ENCODE assay signal across 8 cellular contexts in genomic region chr12:121295746-121296617, GRCh38. TPM values are rescaled to one million over a fixed set of nuclear protein-coding genes. Genes with fewer than 3 reads are reported as not detected.
DNase-seq lines count a peak whose midpoint lies in the region; ATAC-seq and TF ChIP-seq lines count a peak whose summit lies in the region.

No MANE protein-coding gene starts in this region.

- ATAC-seq in GM19467 (IDR thresholded peaks at IDR 0.05; ENCODE audit: unreplicated experiment) = peak; percentile 6
- peak; percentile 37 to 39 for ATAC-seq in natural killer cell treated with Interleukin-12 subunit alpha and Interleukin-12 subunit beta and Interleukin-15 and Interleukin-18, amount 100 ng/mL, for 72 hours

- no peaks in the 10 kb centered on the region for H3K4me1 Mint-ChIP-seq in Caco-2 (ENCODE audit: low read depth, unreplicated experiment)
- peaks cover 6 to 11% of the 10 kb centered on the region in 2 donors for H3K4me1 Mint-ChIP-seq in natural killer cell treated with Interleukin-12 subunit alpha and Interleukin-12 subunit beta and Interleukin-15 and Interleukin-18, amount 100 ng/mL, for 72 hours (ENCODE audit: low read depth in 2 of 2)

- no peaks in the 10 kb centered on the region for H3K36me3 ChIP-seq in Caco-2 (ENCODE audit: control insufficient read depth, insufficient read depth, low read length)

- POLR2A ChIA-PET in Caco-2 (lab: Charles Lee) = interaction anchor here (0.5 to 1.0 kb wide), 8 partner anchors 28 to 604 kb away, joined by 3 to 9 read pairs (median 4); no protein-coding TSS in a partner anchor

- intact Hi-C loops in Caco-2 (cut with micrococcal nuclease; ENCODE audit: unreplicated experiment) = loop anchor here (2.0 kb wide), 1 partner anchor 69 kb away; no protein-coding TSS in a partner anchor

- peak; percentile 60 to 69 for DNase-seq in Caco-2
- peak; percentile 37 for DNase-seq in HK-2 (ENCODE audit: unreplicated experiment)
- DNase-seq in activated CD4-positive, CD25-positive, alpha-beta regulatory T cell treated with anti-CD3 and anti-CD28 coated beads, Interleukin-2, amount 50 U/mL, for 72 hours = peak; percentile 64
- DNase-seq in erythroblast (lab: John Stamatoyannopoulos, UW) = peak; percentile 57 to 62
- peak; percentile 62 for DNase-seq in natural killer cell treated with Interleukin-12 subunit alpha and Interleukin-12 subunit beta and Interleukin-15 and Interleukin-18, amount 100 ng/mL, for 72 hours (ENCODE audit: low spot score)
- no peak for DNase-seq in COLO829 (ENCODE audit: low spot score)
- no peak for DNase-seq in DMS79 (lab: John Stamatoyannopoulos, UW)

- H3K27me3 ChIP-seq in Caco-2 (replicated peaks; ENCODE audit: control insufficient read depth, insufficient read depth, low read length) = no peaks in the 10 kb centered on the region

- no peaks in the 10 kb centered on the region for H3K4me1 ChIP-seq in Caco-2

- CTCF ChIA-PET in Caco-2 (lab: Charles Lee) = interaction anchor here (0.6 to 1.0 kb wide), 4 partner anchors 39 to 1221 kb away, joined by 3 to 6 read pairs (median 4); no protein-coding TSS in a partner anchor

- H3K27ac Mint-ChIP-seq in Caco-2 (ENCODE audit: unreplicated experiment) = peak overlapping the region; percentile 72
- H3K27ac Mint-ChIP-seq in natural killer cell treated with Interleukin-12 subunit alpha and Interleukin-12 subunit beta and Interleukin-15 and Interleukin-18, amount 100 ng/mL, for 72 hours = peak overlapping the region; percentile 59 to 73

- no TSS peak for BruUV-seq in Caco-2 (replicated peaks; lab: Mats Ljungman, UMichigan)

- no peaks in the 10 kb centered on the region for H3K9me3 ChIP-seq in Caco-2

- H3K9me3 Mint-ChIP-seq in Caco-2 (ENCODE audit: unreplicated experiment) = no peaks in the 10 kb centered on the region
- no peaks in the 10 kb centered on the region for H3K9me3 Mint-ChIP-seq in natural killer cell treated with Interleukin-12 subunit alpha and Interleukin-12 subunit beta and Interleukin-15 and Interleukin-18, amount 100 ng/mL, for 72 hours

- peak overlapping the region; percentile 79 for H3K4me3 Mint-ChIP-seq in Caco-2 (ENCODE audit: unreplicated experiment)
- H3K4me3 Mint-ChIP-seq in natural killer cell treated with Interleukin-12 subunit alpha and Interleukin-12 subunit beta and Interleukin-15 and Interleukin-18, amount 100 ng/mL, for 72 hours = peak overlapping the region; percentile 85

- peaks cover 8% of the 10 kb centered on the region for H3K36me3 Mint-ChIP-seq in Caco-2 (ENCODE audit: insufficient read depth, unreplicated experiment)
- no peaks in the 10 kb centered on the region for H3K36me3 Mint-ChIP-seq in natural killer cell treated with Interleukin-12 subunit alpha and Interleukin-12 subunit beta and Interleukin-15 and Interleukin-18, amount 100 ng/mL, for 72 hours

- no peak for TF ChIP-seq CTCF in Caco-2 (IDR thresholded peaks at IDR 0.05; ENCODE audit: insufficient read depth in 1 of 2, low read depth in 1 of 2, low read length in 1 of 2, severe bottlenecking in 1 of 2, unreplicated experiment in 1 of 2)

- TF ChIP-seq POLR2A in erythroblast (IDR thresholded peaks at IDR 0.05; ENCODE audit: low read length) = no peak

- peak overlapping the region; percentile 95 for H3K4me3 ChIP-seq in Caco-2 (ENCODE audit: low read depth, low read length)

- H3K27me3 Mint-ChIP-seq in Caco-2 (ENCODE audit: insufficient read depth, unreplicated experiment) = no peaks in the 10 kb centered on the region
- no peaks in the 10 kb centered on the region for H3K27me3 Mint-ChIP-seq in natural killer cell treated with Interleukin-12 subunit alpha and Interleukin-12 subunit beta and Interleukin-15 and Interleukin-18, amount 100 ng/mL, for 72 hours

RNA-seq across cellular contexts. Expression of gene CAMKK2, which starts 0.5 kb away (rescaled TPM):
- total RNA-seq in Caco-2 (2022) = 26.9 and 31.0 TPM in 2 replicates
- 10 to 100 TPM; 24.7 to 48.4 TPM for total RNA-seq in natural killer cell treated with Interleukin-12 subunit alpha and Interleukin-12 subunit beta and Interleukin-15 and Interleukin-18, amount 100 ng/mL, for 72 hours

RNA-seq across cellular contexts. Expression of gene ANAPC5, which starts 56.2 kb away (rescaled TPM):
- total RNA-seq in Caco-2 (2022) = 106 and 115 TPM in 2 replicates
- 100 to 1,000 TPM; 130 to 229 TPM for total RNA-seq in natural killer cell treated with Interleukin-12 subunit alpha and Interleukin-12 subunit beta and Interleukin-15 and Interleukin-18, amount 100 ng/mL, for 72 hours

Comparison
In these comparisons a context has a peak if more than half of its experiments do, and no peak if none do; other contexts are left out.
1. DNase-seq: peak in Caco-2 (2 of 2), HK-2 (single experiment), activated CD4-positive, CD25-positive, alpha-beta regulatory T cell treated with anti-CD3 and anti-CD28 coated beads, Interleukin-2, amount 50 U/mL, for 72 hours (single experiment), erythroblast (2 of 2) and natural killer cell treated with Interleukin-12 subunit alpha and Interleukin-12 subunit beta and Interleukin-15 and Interleukin-18, amount 100 ng/mL, for 72 hours (single experiment); none in COLO829 (single experiment) and DMS79 (single experiment).